In genomic region chr6:99424761-99425646, GRCh38 we compare ENCODE assay signal across 1 cellular context.
TF ChIP-seq lines count a peak whose summit lies in the region.

TSS of gene PNISR (minus strand) at chr6:99425308. CDS start at chr6:99414659, 10,649 bp downstream.

TF ChIP-seq in HepG2, 621 proteins besides CTCF, POLR2A, EP300 and RAD21 (continued from another document and continues in another):
- TF ChIP-seq ZBTB2 (CRISPR knock-in tag; IDR thresholded peaks at IDR 0.05; ENCODE audit: low read depth): no peak
- no peak for TF ChIP-seq MAFF (IDR thresholded peaks at IDR 0.05; ENCODE audit: low read depth, low read length)
- TF ChIP-seq HBP1 (CRISPR knock-in tag; IDR thresholded peaks at IDR 0.05; ENCODE audit: low read depth): no peak
- no peak for TF ChIP-seq ZNF282 (IDR thresholded peaks at IDR 0.05; ENCODE audit: partially characterized antibody)
- no peak for TF ChIP-seq PTBP1 (IDR thresholded peaks at IDR 0.05; ENCODE audit: low read depth, low read length, poor library complexity, severe bottlenecking)
- no peak for TF ChIP-seq NCOA5 (CRISPR knock-in tag; IDR thresholded peaks at IDR 0.05)
- TF ChIP-seq MTF1 (CRISPR knock-in tag; IDR thresholded peaks at IDR 0.05): no peak
- no peak for TF ChIP-seq ZNF713 (CRISPR knock-in tag; IDR thresholded peaks at IDR 0.05)
- no peak for TF ChIP-seq ARID5B (CRISPR knock-in tag; IDR thresholded peaks at IDR 0.05)
- TF ChIP-seq GATAD1 (CRISPR knock-in tag; IDR thresholded peaks at IDR 0.05): peak; percentile 80
- TF ChIP-seq ZNF746 (CRISPR knock-in tag; IDR thresholded peaks at IDR 0.05): no peak
- peak; percentile 64; the same call in 1 of the 2 replicates for TF ChIP-seq HOXA5 (CRISPR knock-in tag; IDR thresholded peaks at IDR 0.05)
- no peak for TF ChIP-seq RBAK (CRISPR knock-in tag; IDR thresholded peaks at IDR 0.05)
- peak; percentile 60; the same call in 1 of the 2 replicates for TF ChIP-seq KDM5B (CRISPR knock-in tag; IDR thresholded peaks at IDR 0.05; ENCODE audit: borderline replicate concordance)
- no peak for TF ChIP-seq ZBTB49 (CRISPR knock-in tag; IDR thresholded peaks at IDR 0.05; ENCODE audit: borderline replicate concordance)
- TF ChIP-seq HMGXB4 (CRISPR knock-in tag; IDR thresholded peaks at IDR 0.05; ENCODE audit: borderline replicate concordance in 1 of 2, low read depth in 1 of 2): no peak; a peak in 1 of 4 replicates
- no peak for TF ChIP-seq ZKSCAN5 (CRISPR knock-in tag; IDR thresholded peaks at IDR 0.05)
- TF ChIP-seq EHMT2 (IDR thresholded peaks at IDR 0.05; ENCODE audit: borderline replicate concordance, low read depth, low read length): peak; percentile 98
- peak; percentile 94 for TF ChIP-seq ZNF501 (CRISPR knock-in tag; IDR thresholded peaks at IDR 0.05)
- peak; percentile 56; the same call in 1 of the 2 replicates for TF ChIP-seq ZGPAT (CRISPR knock-in tag; IDR thresholded peaks at IDR 0.05)
- no peak for TF ChIP-seq AHDC1 (CRISPR knock-in tag; IDR thresholded peaks at IDR 0.05; ENCODE audit: borderline replicate concordance)
- no peak for TF ChIP-seq TRIM24 (CRISPR knock-in tag; IDR thresholded peaks at IDR 0.05)
- no peak for TF ChIP-seq RBM22 (optimal IDR thresholded peaks at IDR 0.05; ENCODE audit: low read length)
- peak; percentile 73; the same call in 1 of the 2 replicates for TF ChIP-seq BRD4 (CRISPR knock-in tag; IDR thresholded peaks at IDR 0.05)
- TF ChIP-seq ZNF572 (CRISPR knock-in tag; IDR thresholded peaks at IDR 0.05): peak; percentile 58; the same call in 1 of the 2 replicates
- no peak for TF ChIP-seq SMARCE1 (IDR thresholded peaks at IDR 0.05; ENCODE audit: borderline replicate concordance)
- no peak for TF ChIP-seq ZXDC (CRISPR knock-in tag; IDR thresholded peaks at IDR 0.05)
- no peak; the same call in 1 of the 2 replicates for TF ChIP-seq ZNF431 (CRISPR knock-in tag; IDR thresholded peaks at IDR 0.05; ENCODE audit: borderline replicate concordance, low read depth)
- TF ChIP-seq PPARG (CRISPR knock-in tag; conservative IDR thresholded peaks at IDR 0.05): peak; percentile 12; the same call in 1 of the 2 replicates
- peak; percentile 93 for TF ChIP-seq HOXA3 (CRISPR knock-in tag; IDR thresholded peaks at IDR 0.05)
- no peak for TF ChIP-seq HNRNPUL1 (IDR thresholded peaks at IDR 0.05; ENCODE audit: low read depth, low read length)
- no peak; the same call in 1 of the 2 replicates for TF ChIP-seq ZNF737 (CRISPR knock-in tag; IDR thresholded peaks at IDR 0.05; ENCODE audit: borderline replicate concordance)
- no peak for TF ChIP-seq FOXP1 (IDR thresholded peaks at IDR 0.05)
- TF ChIP-seq FOXP1 (CRISPR knock-in tag; IDR thresholded peaks at IDR 0.05): no peak
- no peak; the same call in 1 of the 2 replicates for TF ChIP-seq ZNF225 (CRISPR knock-in tag; IDR thresholded peaks at IDR 0.05)
- no peak for TF ChIP-seq FOXA1 (IDR thresholded peaks at IDR 0.05)
- TF ChIP-seq FOXA1 (CRISPR knock-in tag; IDR thresholded peaks at IDR 0.05): peak; percentile 56; the same call in 1 of the 2 replicates
- TF ChIP-seq BRF2 (CRISPR knock-in tag; IDR thresholded peaks at IDR 0.05): no peak
